In genomic region chr1:248873409-248873992, GRCh38 we compare ENCODE assay signal across 8 cellular contexts. TPM values are rescaled to one million over a fixed set of nuclear protein-coding genes. Genes with fewer than 3 reads are reported as not detected.
DNase-seq lines count a peak whose midpoint lies in the region; ATAC-seq and TF ChIP-seq lines count a peak whose summit lies in the region.

No MANE protein-coding gene starts in this region.

- peak overlapping the region; percentile 97 for H3K27ac Mint-ChIP-seq in HFFc6

- H3K4me3 ChIP-seq in testis = peak overlapping the region; percentile 68 to 81

- in situ Hi-C loops in SK-MEL-5 (cut with HindIII; ENCODE audit: low pct_unique_long_range_greater_than_20kb, low sequenced_read_pairs) = no loop called here

- peak overlapping the region; percentile 94 to 96 for H3K27ac ChIP-seq in testis

- intact Hi-C loops in testis (cut with DNase I; ENCODE audit: low total_unique reads) = no loop called here

- H3K36me3 ChIP-seq in testis (ENCODE audit: low read depth, missing control alignments) = no peaks in the 10 kb centered on the region

- peak; percentile 95 for ATAC-seq in omental fat pad (ENCODE audit: low FRiP score)

- peak; percentile 87 for DNase-seq in GM03348 (ENCODE audit: low spot score)
- DNase-seq in HFFc6 = peak; percentile 96
- DNase-seq in NAMALWA (ENCODE audit: low spot score) = peak; percentile 97
- peak; percentile 97 for DNase-seq in SK-MEL-5 (ENCODE audit: low read depth, low spot score)
- peak; percentile 92 for DNase-seq in activated naive CD4-positive, alpha-beta T cell treated with anti-CD3 and anti-CD28 coated beads, Interleukin-2, amount 50 U/mL, for 16 hours
- peak; percentile 99 for DNase-seq in glomerular visceral epithelial cell (ENCODE audit: extremely low spot score)
- peak; percentile 95 for DNase-seq in omental fat pad (ENCODE audit: low spot score)
- peak; percentile 97 for DNase-seq in testis

- no peaks in the 10 kb centered on the region for H3K4me1 ChIP-seq in testis

- 0% methylated on average over 26 to 41 of the region's 41 CpGs for WGBS in testis, 2 donors

- TF ChIP-seq POLR2A in testis (IDR thresholded peaks at IDR 0.05) = no peak

- H3K36me3 Mint-ChIP-seq in HFFc6 (ENCODE audit: low read depth) = no peaks in the 10 kb centered on the region

- TF ChIP-seq CTCF in HFFc6 (IDR thresholded peaks at IDR 0.05) (no peak), omental fat pad (IDR thresholded peaks at IDR 0.05) (no peak), testis (IDR thresholded peaks at IDR 0.05) (no peak)

- H3K9me3 Mint-ChIP-seq in HFFc6 = peaks cover 7% of the 10 kb centered on the region

- H3K4me3 Mint-ChIP-seq in HFFc6 = peak overlapping the region; percentile 93

- H3K9me3 ChIP-seq in testis = no peaks in the 10 kb centered on the region

- peaks cover 10% of the 10 kb centered on the region for H3K27me3 Mint-ChIP-seq in HFFc6 (ENCODE audit: insufficient read depth)

- peaks cover 21% of the 10 kb centered on the region for H3K4me1 Mint-ChIP-seq in HFFc6 (ENCODE audit: low read depth)

- no peaks in the 10 kb centered on the region for H3K27me3 ChIP-seq in testis

RNA-seq across cellular contexts. Expression of gene ZNF692, which starts 14.6 kb away (rescaled TPM):
- 10 to 100 TPM; 18.4 to 28.9 (median 21.1) TPM for total RNA-seq in HFFc6 (2021; fragmentation: NEBNext Ultra II Directional; extraction: Animal tissue kit (Norgen Biotek cat#: 25700))
- total RNA-seq in SK-MEL-5 (2014; rRNA removed; shearing (Covaris generic)) = 16.4 and 18.7 TPM in 2 replicates
- 22.5 and 28.0 TPM in 2 replicates for polyA plus RNA-seq in SK-MEL-5 (2015; cell fraction: cytosol; rRNA removed)
- polyA plus RNA-seq in SK-MEL-5 (2015; cell fraction: nucleus; rRNA removed) = 924 and 931 TPM in 2 replicates
- total RNA-seq in omental fat pad = 10 to 100 TPM; 18.4 to 30.6 (median 24.8) TPM
- 10 to 100 TPM; 86.2 to 89.4 TPM for total RNA-seq in testis
- polyA plus RNA-seq in testis (ENCODE audit: insufficient read depth, low read depth, low replicate concordance) = 82.9 TPM

RNA-seq across cellular contexts. Expression of gene PGBD2, which starts 32.5 kb away (rescaled TPM):
- 1 to 10 TPM; 3.4 to 4.7 (median 3.6) TPM for total RNA-seq in HFFc6 (2021; fragmentation: NEBNext Ultra II Directional; extraction: Animal tissue kit (Norgen Biotek cat#: 25700))
- 6.6 and 9.1 TPM in 2 replicates for total RNA-seq in SK-MEL-5 (2014; rRNA removed; shearing (Covaris generic))
- 3.6 and 4.6 TPM in 2 replicates for polyA plus RNA-seq in SK-MEL-5 (2015; cell fraction: cytosol; rRNA removed)
- polyA plus RNA-seq in SK-MEL-5 (2015; cell fraction: nucleus; rRNA removed) = 40.8 and 42.2 TPM in 2 replicates
- 1 to 10 TPM; 2.6 to 5.6 (median 4.3) TPM for total RNA-seq in omental fat pad
- total RNA-seq in testis = 10 to 100 TPM; 12.2 to 13.5 TPM
- 18.8 TPM for polyA plus RNA-seq in testis (ENCODE audit: insufficient read depth, low read depth, low replicate concordance)

RNA-seq across cellular contexts. Expression of gene ZNF672, which starts 35.5 kb away (rescaled TPM):
- 10 to 100 TPM; 13.8 to 20.8 (median 17.6) TPM for total RNA-seq in HFFc6 (2021; fragmentation: NEBNext Ultra II Directional; extraction: Animal tissue kit (Norgen Biotek cat#: 25700))
- total RNA-seq in SK-MEL-5 (2014; rRNA removed; shearing (Covaris generic)) = 25.4 and 29.8 TPM in 2 replicates
- polyA plus RNA-seq in SK-MEL-5 (2015; cell fraction: cytosol; rRNA removed) = 47.7 and 52.4 TPM in 2 replicates
- 33.0 and 40.2 TPM in 2 replicates for polyA plus RNA-seq in SK-MEL-5 (2015; cell fraction: nucleus; rRNA removed)
- 10 to 100 TPM; 25.5 to 40.8 (median 26.8) TPM for total RNA-seq in omental fat pad
- 10 to 100 TPM; 57.3 to 65.0 TPM for total RNA-seq in testis
- 28.4 TPM for polyA plus RNA-seq in testis (ENCODE audit: insufficient read depth, low read depth, low replicate concordance)

RNA-seq across cellular contexts. Expression of gene SH3BP5L, which starts 47.8 kb away (rescaled TPM):
- total RNA-seq in HFFc6 (2021; fragmentation: NEBNext Ultra II Directional; extraction: Animal tissue kit (Norgen Biotek cat#: 25700)) = 10 to 100 TPM; 29.8 to 42.1 (median 32.2) TPM
- total RNA-seq in SK-MEL-5 (2014; rRNA removed; shearing (Covaris generic)) = 14.9 and 15.2 TPM in 2 replicates
- polyA plus RNA-seq in SK-MEL-5 (2015; cell fraction: cytosol; rRNA removed) = 17.4 and 21.3 TPM in 2 replicates
- polyA plus RNA-seq in SK-MEL-5 (2015; cell fraction: nucleus; rRNA removed) = 31.5 and 34.1 TPM in 2 replicates
- total RNA-seq in omental fat pad (10 to 100 TPM in 3 of 4 donors, 1 to 10 TPM in 1; 9.7 to 20.0 (median 15.2) TPM), testis (10 to 100 TPM; 31.1 to 31.5 TPM)
- polyA plus RNA-seq in testis (ENCODE audit: insufficient read depth, low read depth, low replicate concordance) = 26.8 TPM

Comparison
In these comparisons a context has a peak if more than half of its experiments do, and no peak if none do; other contexts are left out.
1. Peak in every context shown above with its lines: DNase-seq, ATAC-seq, H3K4me3 ChIP-seq and H3K27ac ChIP-seq.